In the genomic region with DNA sequence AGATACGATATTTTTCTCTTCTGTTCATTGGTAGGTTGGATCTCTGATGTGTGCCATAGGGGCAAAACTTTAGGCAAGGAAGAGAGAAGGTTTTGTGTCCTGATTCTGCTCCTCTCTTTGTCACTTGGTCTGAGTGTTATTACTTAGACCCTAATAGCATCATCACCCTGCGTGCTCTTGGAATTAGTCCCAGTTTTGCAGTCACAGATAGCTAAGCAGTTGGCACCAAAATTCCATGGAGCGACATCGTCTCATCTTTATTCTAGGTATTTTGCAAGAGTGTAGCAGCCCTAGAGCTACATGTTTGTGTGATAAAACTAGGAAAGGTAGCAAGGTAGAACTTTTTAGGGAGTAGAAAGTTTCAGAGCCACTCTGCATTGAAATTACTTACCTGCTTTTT, we compare ENCODE assay signal across 18 cellular contexts. TPM values are rescaled to one million over a fixed set of nuclear protein-coding genes. Genes with fewer than 3 reads are reported as not detected.
DNase-seq lines count a peak whose midpoint lies in the region; ATAC-seq lines count a peak whose summit lies in the region.
"Had no signal": no experiment of that assay in that cellular context is flagged by ENCODE, and none has a peak within 500 bp of the region (broad histone marks: within the 10 kb centered on the region; RNA-seq: fewer than 3 reads in every experiment).

No MANE protein-coding gene starts in this region.

- H2AK5ac ChIP-seq in mesendoderm (ENCODE audit: low read length) = no peak overlapping the region

- peaks cover 29% of the 10 kb centered on the region for H3K79me2 ChIP-seq in mesendoderm (ENCODE audit: control insufficient read depth, insufficient read depth, low read length)

- no peak overlapping the region for H3K9ac ChIP-seq in mesendoderm (ENCODE audit: low read length)

- no peak overlapping the region for H2BK15ac ChIP-seq in mesendoderm (replicated peaks; ENCODE audit: low read depth)

- H3K18ac ChIP-seq in mesendoderm (ENCODE audit: low read length) = no peak overlapping the region

- no peak overlapping the region for H3K56ac ChIP-seq in mesendoderm (ENCODE audit: low read length)

- peaks cover 0 to 3% of the 10 kb centered on the region in 2 donors for H3K4me1 Mint-ChIP-seq in stimulated activated naive B cell treated with anti-CD40 and anti-IgM and Interleukin-4, amounts not matched to agents 10 μg/mL and 1 μg/mL and 100 μg/mL, for 72 hours

- H3K27ac ChIP-seq in mesendoderm (ENCODE audit: low read depth, low read length) = no peak overlapping the region

- peak; percentile 19 for DNase-seq in AG20443 (ENCODE audit: low spot score)
- peak; percentile 21 for DNase-seq in M059J (ENCODE audit: low read depth)
- peak; percentile 60 for DNase-seq in cerebellar cortex (ENCODE audit: low spot score)
- DNase-seq in mesendoderm = peak; percentile 45
- DNase-seq in stimulated activated naive B cell treated with anti-CD40 and anti-IgM and Interleukin-4, amounts not matched to agents 10 μg/mL and 1 μg/mL and 100 μg/mL, for 72 hours = no peak
- DNase-seq in T1000 (lab: John Stamatoyannopoulos, UW) = no peak
- DNase-seq: BE2C, H7, NCI-H1930, NCI-H524, PC-3 had no signal

- no peak overlapping the region for H2BK120ac ChIP-seq in mesendoderm (ENCODE audit: low read depth, low read length)

- H3K36me3 Mint-ChIP-seq in stimulated activated naive B cell treated with anti-CD40 and anti-IgM and Interleukin-4, amounts not matched to agents 10 μg/mL and 1 μg/mL and 100 μg/mL, for 72 hours = peaks cover 19 to 26% of the 10 kb centered on the region in 2 donors
- H3K36me3 Mint-ChIP-seq: natural killer cell treated with Interleukin-12 subunit alpha and Interleukin-12 subunit beta and Interleukin-15 and Interleukin-18, amount 100 ng/mL, for 72 hours had no signal

- H2BK5ac ChIP-seq in mesendoderm (ENCODE audit: low read length) = no peak overlapping the region

- no peak overlapping the region for H4K8ac ChIP-seq in mesendoderm (ENCODE audit: low read depth, low read length)

- H3K9me3 Mint-ChIP-seq in stimulated activated naive B cell treated with anti-CD40 and anti-IgM and Interleukin-4, amounts not matched to agents 10 μg/mL and 1 μg/mL and 100 μg/mL, for 72 hours = no peaks in the 10 kb centered on the region
- H3K9me3 Mint-ChIP-seq: natural killer cell treated with Interleukin-12 subunit alpha and Interleukin-12 subunit beta and Interleukin-15 and Interleukin-18, amount 100 ng/mL, for 72 hours had no signal

- no peak overlapping the region for H3K23ac ChIP-seq in mesendoderm (ENCODE audit: low read length)

- no peaks in the 10 kb centered on the region for H3K27me3 Mint-ChIP-seq in stimulated activated naive B cell treated with anti-CD40 and anti-IgM and Interleukin-4, amounts not matched to agents 10 μg/mL and 1 μg/mL and 100 μg/mL, for 72 hours
- H3K27me3 Mint-ChIP-seq: natural killer cell treated with Interleukin-12 subunit alpha and Interleukin-12 subunit beta and Interleukin-15 and Interleukin-18, amount 100 ng/mL, for 72 hours had no signal

- no peak overlapping the region for H3K27ac Mint-ChIP-seq in stimulated activated naive B cell treated with anti-CD40 and anti-IgM and Interleukin-4, amounts not matched to agents 10 μg/mL and 1 μg/mL and 100 μg/mL, for 72 hours
- H3K27ac Mint-ChIP-seq: natural killer cell treated with Interleukin-12 subunit alpha and Interleukin-12 subunit beta and Interleukin-15 and Interleukin-18, amount 100 ng/mL, for 72 hours had no signal

- H4K5ac ChIP-seq in mesendoderm (ENCODE audit: low read length) = no peak overlapping the region

- H3K4me3 ChIP-seq in mesendoderm (ENCODE audit: low read length) = no peak overlapping the region
- H3K4me3 ChIP-seq: lung had no signal

- H3K4me3 Mint-ChIP-seq in stimulated activated naive B cell treated with anti-CD40 and anti-IgM and Interleukin-4, amounts not matched to agents 10 μg/mL and 1 μg/mL and 100 μg/mL, for 72 hours = no peak overlapping the region
- H3K4me3 Mint-ChIP-seq: natural killer cell treated with Interleukin-12 subunit alpha and Interleukin-12 subunit beta and Interleukin-15 and Interleukin-18, amount 100 ng/mL, for 72 hours had no signal

- H3K27me3 ChIP-seq in mesendoderm (ENCODE audit: insufficient read depth, low read length, poor library complexity) = no peaks in the 10 kb centered on the region
- H3K27me3 ChIP-seq: BE2C had no signal

- WGBS in mesendoderm (ENCODE audit: extremely low coverage, insufficient coverage, low lambda C conversion rate) = no CpG with 5 or more reads among the region's 4 CpGs

- no peak overlapping the region for H3K4ac ChIP-seq in mesendoderm (ENCODE audit: low read depth, low read length)

- H3K4me1 ChIP-seq in mesendoderm (ENCODE audit: control insufficient read depth, low read depth, low read length) = no peaks in the 10 kb centered on the region
- H3K4me1 ChIP-seq: BE2C had no signal

- no peak overlapping the region for H3K4me2 ChIP-seq in mesendoderm (ENCODE audit: low read length)

- peaks cover 1% of the 10 kb centered on the region for H3K36me3 ChIP-seq in mesendoderm (ENCODE audit: control insufficient read depth, insufficient read depth, low read length)

- ATAC-seq in HG02870 (IDR thresholded peaks at IDR 0.05; ENCODE audit: unreplicated experiment) (no peak), GM19023 (IDR thresholded peaks at IDR 0.05; ENCODE audit: unreplicated experiment) (no peak)
- no peak for ATAC-seq in stimulated activated naive B cell treated with anti-CD40 and anti-IgM and Interleukin-4, amounts not matched to agents 10 μg/mL and 1 μg/mL and 100 μg/mL, for 72 hours (replicated peaks)
- ATAC-seq: natural killer cell treated with Interleukin-12 subunit alpha and Interleukin-12 subunit beta and Interleukin-15 and Interleukin-18, amount 100 ng/mL, for 72 hours; PC-3 had no signal

- peaks cover 12% of the 10 kb centered on the region for H3K79me1 ChIP-seq in mesendoderm (ENCODE audit: low read length)

RNA-seq across cellular contexts. Expression of gene PIP5K1A, which starts 23.8 kb away (rescaled TPM):
- total RNA-seq in M059J (2014; rRNA removed; shearing (Covaris generic)) = 78.6 and 82.6 TPM in 2 replicates
- 92.6 TPM for polyA plus RNA-seq in mesendoderm (2013, experiment 1 of 2)
- polyA plus RNA-seq in mesendoderm (2013, experiment 2 of 2) = 93.5 TPM

RNA-seq across cellular contexts. Expression of gene VPS72, which starts 32.1 kb away (rescaled TPM):
- total RNA-seq in M059J (2014; rRNA removed; shearing (Covaris generic)) = 76.6 and 84.3 TPM in 2 replicates
- polyA plus RNA-seq in mesendoderm (2013, experiment 1 of 2) = 64.3 TPM
- polyA plus RNA-seq in mesendoderm (2013, experiment 2 of 2) = 64.0 TPM

RNA-seq across cellular contexts. Expression of gene PSMD4, which starts 32.4 kb away (rescaled TPM):
- total RNA-seq in M059J (2014; rRNA removed; shearing (Covaris generic)) = 285 and 291 TPM in 2 replicates
- 172 TPM for polyA plus RNA-seq in mesendoderm (2013, experiment 1 of 2)
- 171 TPM for polyA plus RNA-seq in mesendoderm (2013, experiment 2 of 2)

RNA-seq across cellular contexts. Expression of gene TMOD4, which starts 46.3 kb away (rescaled TPM):
- not detected in 2 replicates for total RNA-seq in M059J (2014; rRNA removed; shearing (Covaris generic))
- polyA plus RNA-seq in mesendoderm (2013, experiment 1 of 2) = 0.35 TPM
- 0.29 TPM for polyA plus RNA-seq in mesendoderm (2013, experiment 2 of 2)
- total RNA-seq: frontal cortex, MCF 10A, pulmonary artery endothelial cell had no signal

RNA-seq across cellular contexts. Expression of gene SCNM1, which starts 56.2 kb away (rescaled TPM):
- total RNA-seq in M059J (2014; rRNA removed; shearing (Covaris generic)) = 82.1 and 92.2 TPM in 2 replicates
- polyA plus RNA-seq in mesendoderm (2013, experiment 1 of 2) = 48.9 TPM
- polyA plus RNA-seq in mesendoderm (2013, experiment 2 of 2) = 48.0 TPM

Comparison
In these comparisons a context has a peak if more than half of its experiments do, and no peak if none do; other contexts are left out.
1. DNase-seq: peak in AG20443 (single experiment), M059J (single experiment), cerebellar cortex (single experiment) and mesendoderm (single experiment); none in stimulated activated naive B cell treated with anti-CD40 and anti-IgM and Interleukin-4, amounts not matched to agents 10 μg/mL and 1 μg/mL and 100 μg/mL, for 72 hours (single experiment) and T1000 (single experiment).